Comparison of ENCODE assay signal across 8 cellular contexts in genomic region chr5:132369471-132370240, GRCh38.
A peak's percentile ranks its signal among the peaks of the same experiment; 100 is the strongest.
DNase-seq lines count a peak whose midpoint lies in the region; ATAC-seq and TF ChIP-seq lines count a peak whose summit lies in the region.

SLC22A5 (plus strand) TSS chr5:132369710; CDS start chr5:132369973, 263 bp downstream.

- peak; percentile 88 for ATAC-seq in HG03135 (IDR thresholded peaks at IDR 0.05; ENCODE audit: unreplicated experiment)

- TF ChIP-seq CTCF in epithelial cell of esophagus (IDR thresholded peaks at IDR 0.05; ENCODE audit: insufficient read depth, low read depth, low read length, missing control alignments) = no peak

- peak within 1 kb of the TSS; percentile 88 to 92 for H3K27ac ChIP-seq in mucosa of rectum (ENCODE audit: low read depth in 2 of 2, low read length in 2 of 2)

- no peaks in the 10 kb centered on the region for H3K27me3 ChIP-seq in mucosa of rectum (ENCODE audit: control insufficient read depth in 2 of 2, insufficient read depth in 2 of 2, low read length in 2 of 2)

- H3K9me3 ChIP-seq in mucosa of rectum (ENCODE audit: control insufficient read depth in 2 of 2, low read length in 2 of 2) = no peaks in the 10 kb centered on the region

- peak; percentile 65 for TF ChIP-seq POLR2A in GM18951 (IDR thresholded peaks at IDR 0.05; ENCODE audit: extremely low read depth, insufficient read depth, insufficient read length)

- H3K36me3 ChIP-seq in mucosa of rectum (ENCODE audit: control insufficient read depth in 2 of 2, insufficient read depth in 2 of 2, low read length in 2 of 2) = peaks cover 0 to 11% of the 10 kb centered on the region in 2 donors

- peaks cover 21 to 26% of the 10 kb centered on the region in 2 donors for H3K4me1 ChIP-seq in mucosa of rectum (ENCODE audit: control insufficient read depth in 2 of 2, insufficient read depth in 2 of 2, low read length in 2 of 2)

- DNase-seq in Ammon's horn (ENCODE audit: low spot score) = peak; percentile 58
- peak; percentile 53 for DNase-seq in NCI-H748 treated with DMSO at 0.1 percent for 48 hours (lab: John Stamatoyannopoulos, UW)
- DNase-seq in activated CD8-positive, alpha-beta memory T cell treated with anti-CD3 and anti-CD28 coated beads, Interleukin-2, amount 50 U/mL, for 48 hours = peak; percentile 87
- peak; percentile 75 for DNase-seq in epithelial cell of esophagus (ENCODE audit: low read depth)
- peak; percentile 27 to 37 for DNase-seq in stimulated activated CD8-positive, alpha-beta memory T cell treated with anti-CD3 and anti-CD28 coated beads, Interleukin-7, amount 100 ng/mL, for 1 hour (ENCODE audit: low read depth in 2 of 2)

- H3K4me3 ChIP-seq in epithelial cell of esophagus (ENCODE audit: low read length) (peak within 1 kb of the TSS; percentile 79), mucosa of rectum (ENCODE audit: low read length in 2 of 2) (peak within 1 kb of the TSS; percentile 78 to 94)

- peak within 1 kb of the TSS; percentile 92 to 95 for H3K9ac ChIP-seq in mucosa of rectum (ENCODE audit: low read depth in 1 of 2, low read length in 2 of 2)

- in situ Hi-C loops in GM18951 (cut with MboI; ENCODE audit: low sequenced_read_pairs, unreplicated experiment) = no loop called here

Comparison
In these comparisons a context has a peak if more than half of its experiments do, and no peak if none do; other contexts are left out.
1. Peak in every context shown above with its lines: DNase-seq, ATAC-seq, H3K4me3 ChIP-seq and H3K27ac ChIP-seq.
2. DNase-seq: peak in every context shown above with its lines; median percentile 87 in activated CD8-positive, alpha-beta memory T cell treated with anti-CD3 and anti-CD28 coated beads, Interleukin-2, amount 50 U/mL, for 48 hours; 75 in epithelial cell of esophagus; 58 in Ammon's horn; 53 in NCI-H748 treated with DMSO at 0.1 percent for 48 hours; 32 in stimulated activated CD8-positive, alpha-beta memory T cell treated with anti-CD3 and anti-CD28 coated beads, Interleukin-7, amount 100 ng/mL, for 1 hour.